8 cellular contexts compared by ENCODE assay signal in genomic region chr17:58329035-58329807, GRCh38. TPM values are rescaled to one million over a fixed set of nuclear protein-coding genes. Genes with fewer than 3 reads are reported as not detected.
DNase-seq lines count a peak whose midpoint lies in the region; ATAC-seq and TF ChIP-seq lines count a peak whose summit lies in the region.

No MANE protein-coding gene starts in this region.

- intact Hi-C loops in activated T-helper 1 cell treated with anti-CD3 and anti-CD28 coated beads, Interleukin-12 subunit alpha, Interleukin-12 subunit beta, Interleukin-2, Interleukin-4 antibody, amounts not matched to agents 30 ng/mL and 10 ng/mL and 1 ng/mL, durations not matched to agents 14 hours and 24 hours and 36 hours (cut with micrococcal nuclease) = loop anchor here (1.0 to 2.0 kb wide), 8 partner anchors 9 to 246 kb away; partner anchors contain the start of genes DYNLL2, MKS1 and SUPT4H1
- intact Hi-C loops in right cardiac atrium (cut with DNase I) = no loop called here

- H3K27me3 ChIP-seq in right cardiac atrium (ENCODE audit: control insufficient read depth, insufficient read depth) = no peaks in the 10 kb centered on the region

- peaks cover 40% of the 10 kb centered on the region for H3K36me3 Mint-ChIP-seq in activated T-helper 1 cell treated with anti-CD3 and anti-CD28 coated beads, Interleukin-12 subunit alpha, Interleukin-12 subunit beta, Interleukin-2, Interleukin-4 antibody, amounts not matched to agents 30 ng/mL and 10 ng/mL and 1 ng/mL, durations not matched to agents 14 hours and 24 hours and 36 hours (ENCODE audit: low read depth)
- H3K36me3 Mint-ChIP-seq in progenitor cell of endocrine pancreas (ENCODE audit: insufficient read depth) = no peaks in the 10 kb centered on the region

- H3K4me1 Mint-ChIP-seq in activated T-helper 1 cell treated with anti-CD3 and anti-CD28 coated beads, Interleukin-12 subunit alpha, Interleukin-12 subunit beta, Interleukin-2, Interleukin-4 antibody, amounts not matched to agents 30 ng/mL and 10 ng/mL and 1 ng/mL, durations not matched to agents 14 hours and 24 hours and 36 hours (ENCODE audit: low read depth) = peaks cover 45% of the 10 kb centered on the region
- peaks cover 7% of the 10 kb centered on the region for H3K4me1 Mint-ChIP-seq in progenitor cell of endocrine pancreas (ENCODE audit: low read depth)

- H3K9me3 Mint-ChIP-seq in activated T-helper 1 cell treated with anti-CD3 and anti-CD28 coated beads, Interleukin-12 subunit alpha, Interleukin-12 subunit beta, Interleukin-2, Interleukin-4 antibody, amounts not matched to agents 30 ng/mL and 10 ng/mL and 1 ng/mL, durations not matched to agents 14 hours and 24 hours and 36 hours = no peaks in the 10 kb centered on the region
- H3K9me3 Mint-ChIP-seq in progenitor cell of endocrine pancreas (ENCODE audit: low read depth) = no peaks in the 10 kb centered on the region

- peak overlapping the region; percentile 100 for H3K4me3 Mint-ChIP-seq in activated T-helper 1 cell treated with anti-CD3 and anti-CD28 coated beads, Interleukin-12 subunit alpha, Interleukin-12 subunit beta, Interleukin-2, Interleukin-4 antibody, amounts not matched to agents 30 ng/mL and 10 ng/mL and 1 ng/mL, durations not matched to agents 14 hours and 24 hours and 36 hours
- no peak overlapping the region for H3K4me3 Mint-ChIP-seq in progenitor cell of endocrine pancreas (ENCODE audit: low read depth)

- no peaks in the 10 kb centered on the region for H3K9me3 ChIP-seq in right cardiac atrium (ENCODE audit: control insufficient read depth, low read length)

- peak; percentile 100 for DNase-seq in NOMO-1 treated with DMSO at 0.1 percent for 48 hours (lab: John Stamatoyannopoulos, UW; ENCODE audit: unreplicated experiment)
- peak; percentile 81 for DNase-seq in activated T-helper 1 cell treated with anti-CD3 and anti-CD28 coated beads, Interleukin-12 subunit alpha, Interleukin-12 subunit beta, Interleukin-2, Interleukin-4 antibody, amounts not matched to agents 30 ng/mL and 10 ng/mL and 1 ng/mL, durations not matched to agents 14 hours and 24 hours and 36 hours (ENCODE audit: low spot score)
- DNase-seq in right cardiac atrium = peak in 1 of 3 donors; percentile 75
- peak; percentile 85 to 88 for DNase-seq in stimulated activated CD4-positive, alpha-beta T cell treated with anti-CD3 and anti-CD28 coated beads, Interleukin-2, amount 100 ng/mL, for 48 hours
- DNase-seq in H4 (ENCODE audit: low spot score) = no peak
- DNase-seq in progenitor cell of endocrine pancreas (ENCODE audit: low spot score, unreplicated experiment) = no peak

- H3K27me3 Mint-ChIP-seq in activated T-helper 1 cell treated with anti-CD3 and anti-CD28 coated beads, Interleukin-12 subunit alpha, Interleukin-12 subunit beta, Interleukin-2, Interleukin-4 antibody, amounts not matched to agents 30 ng/mL and 10 ng/mL and 1 ng/mL, durations not matched to agents 14 hours and 24 hours and 36 hours (ENCODE audit: insufficient read depth) = peaks cover 2% of the 10 kb centered on the region
- H3K27me3 Mint-ChIP-seq in progenitor cell of endocrine pancreas = peaks cover 20% of the 10 kb centered on the region

- no peaks in the 10 kb centered on the region for H3K4me1 ChIP-seq in right cardiac atrium (ENCODE audit: control insufficient read depth, insufficient read depth, low read length)

- WGBS in right cardiac atrium = 31% methylated on average over 16 of the region's 16 CpGs

- peak; percentile 39 for ATAC-seq in GM18517 (IDR thresholded peaks at IDR 0.05; ENCODE audit: unreplicated experiment)
- peak; percentile 32 for ATAC-seq in HG02763 (IDR thresholded peaks at IDR 0.05; ENCODE audit: unreplicated experiment)
- peak; percentile 24 to 34 for ATAC-seq in right cardiac atrium

- H3K4me3 ChIP-seq in right cardiac atrium (ENCODE audit: low read length) = no peak overlapping the region

- peak overlapping the region; percentile 93 for H3K27ac Mint-ChIP-seq in activated T-helper 1 cell treated with anti-CD3 and anti-CD28 coated beads, Interleukin-12 subunit alpha, Interleukin-12 subunit beta, Interleukin-2, Interleukin-4 antibody, amounts not matched to agents 30 ng/mL and 10 ng/mL and 1 ng/mL, durations not matched to agents 14 hours and 24 hours and 36 hours
- H3K27ac Mint-ChIP-seq in progenitor cell of endocrine pancreas = no peak overlapping the region

- H3K27ac ChIP-seq in right cardiac atrium (ENCODE audit: low read length) = no peak overlapping the region

- TF ChIP-seq CTCF in progenitor cell of endocrine pancreas (IDR thresholded peaks at IDR 0.05; ENCODE audit: unreplicated experiment) = no peak

RNA-seq across cellular contexts. Expression of gene TSPOAP1, which starts 0.6 kb away (rescaled TPM):
- total RNA-seq in activated T-helper 1 cell treated with anti-CD3 and anti-CD28 coated beads, Interleukin-12 subunit alpha, Interleukin-12 subunit beta, Interleukin-2, Interleukin-4 antibody, amounts not matched to agents 30 ng/mL and 10 ng/mL and 1 ng/mL, durations not matched to agents 14 hours and 24 hours and 36 hours = 31.4 and 35.1 TPM in 2 replicates
- total RNA-seq in right cardiac atrium = 10 to 100 TPM in 3 of 4 donors, 1 to 10 TPM in 1; 7.0 to 21.5 (median 19.2) TPM
- polyA plus RNA-seq in right cardiac atrium = 13.0 TPM
- total RNA-seq in H4 (2014; rRNA removed; shearing (Covaris generic)) = not detected in 2 replicates
- 101 and 105 TPM in 2 replicates for total RNA-seq in progenitor cell of endocrine pancreas

RNA-seq across cellular contexts. Expression of gene SUPT4H1, which starts 22.8 kb away (rescaled TPM):
- 138 and 142 TPM in 2 replicates for total RNA-seq in activated T-helper 1 cell treated with anti-CD3 and anti-CD28 coated beads, Interleukin-12 subunit alpha, Interleukin-12 subunit beta, Interleukin-2, Interleukin-4 antibody, amounts not matched to agents 30 ng/mL and 10 ng/mL and 1 ng/mL, durations not matched to agents 14 hours and 24 hours and 36 hours
- 10 to 100 TPM; 51.9 to 65.6 (median 61.6) TPM for total RNA-seq in right cardiac atrium
- polyA plus RNA-seq in right cardiac atrium = 69.3 TPM
- 94.2 and 99.9 TPM in 2 replicates for total RNA-seq in H4 (2014; rRNA removed; shearing (Covaris generic))
- 89.6 and 95.7 TPM in 2 replicates for total RNA-seq in progenitor cell of endocrine pancreas

RNA-seq across cellular contexts. Expression of gene MPO, which starts 48.5 kb away (rescaled TPM):
- total RNA-seq in activated T-helper 1 cell treated with anti-CD3 and anti-CD28 coated beads, Interleukin-12 subunit alpha, Interleukin-12 subunit beta, Interleukin-2, Interleukin-4 antibody, amounts not matched to agents 30 ng/mL and 10 ng/mL and 1 ng/mL, durations not matched to agents 14 hours and 24 hours and 36 hours = not detected in 2 replicates
- total RNA-seq in right cardiac atrium = under 1 TPM; 0.06 to 0.50 (median 0.23) TPM
- polyA plus RNA-seq in right cardiac atrium = 0.07 TPM
- total RNA-seq in H4 (2014; rRNA removed; shearing (Covaris generic)) = not detected in 2 replicates
- total RNA-seq in progenitor cell of endocrine pancreas = not detected in 2 replicates

Comparison
In these comparisons a context has a peak if more than half of its experiments do, and no peak if none do; other contexts are left out.
1. DNase-seq: peak in NOMO-1 treated with DMSO at 0.1 percent for 48 hours (single experiment), activated T-helper 1 cell treated with anti-CD3 and anti-CD28 coated beads, Interleukin-12 subunit alpha, Interleukin-12 subunit beta, Interleukin-2, Interleukin-4 antibody, amounts not matched to agents 30 ng/mL and 10 ng/mL and 1 ng/mL, durations not matched to agents 14 hours and 24 hours and 36 hours (single experiment) and stimulated activated CD4-positive, alpha-beta T cell treated with anti-CD3 and anti-CD28 coated beads, Interleukin-2, amount 100 ng/mL, for 48 hours (2 of 2); none in H4 (single experiment) and progenitor cell of endocrine pancreas (single experiment).
2. Peak in every context shown above with its lines, with median percentiles within 50 percentile points of each other: ATAC-seq.